Comparison of ENCODE assay signal across 18 cellular contexts in the genomic region with DNA sequence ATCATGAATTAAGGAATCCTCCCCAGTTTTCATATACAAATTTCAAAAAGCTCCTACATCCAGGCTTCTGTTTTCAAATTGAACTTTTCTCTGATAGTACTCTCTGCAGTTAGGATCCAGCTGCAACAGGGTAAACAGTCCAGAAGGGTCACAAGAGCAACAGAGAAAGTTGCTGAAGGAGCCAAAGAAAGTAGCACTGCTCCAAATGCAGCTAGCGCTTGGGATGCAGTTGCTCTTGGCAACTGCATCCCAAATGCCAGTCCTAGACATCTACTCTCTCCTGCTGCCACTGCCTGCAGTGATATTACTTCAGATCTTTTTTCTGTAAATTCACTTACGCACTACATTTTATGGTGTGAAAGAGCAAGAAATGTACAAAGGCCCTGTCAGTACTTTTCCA.
"Had no signal": no experiment of that assay in that cellular context is flagged by ENCODE, and none has a peak within 500 bp of the region (broad histone marks: within the 10 kb centered on the region; RNA-seq: fewer than 3 reads in every experiment).

No MANE protein-coding gene starts in this region.

- H3K27ac ChIP-seq: coronary artery, heart left ventricle, neural progenitor cell, pancreas, prostate gland, spleen had no signal

- ATAC-seq: heart left ventricle; natural killer cell treated with Interleukin-12 subunit alpha and Interleukin-12 subunit beta and Interleukin-15 and Interleukin-18, amount 100 ng/mL, for 72 hours; pancreas; sciatic nerve; stimulated activated naive B cell treated with anti-CD40 and anti-IgM and Interleukin-4, amounts not matched to agents 10 μg/mL and 1 μg/mL and 100 μg/mL, for 72 hours; stimulated activated naive CD8-positive, alpha-beta T cell treated with anti-CD3 and anti-CD28 coated beads, Interleukin-15, amount 100 ng/mL, for 72 hours had no signal

- DNase-seq: effector CD8-positive, alpha-beta T cell; foreskin melanocyte; heart left ventricle; mammary epithelial cell; pancreas; retina; spleen; stimulated activated CD4-positive, alpha-beta T cell treated with anti-CD3 and anti-CD28 coated beads, Interleukin-15, amount 100 ng/mL, for 24 hours; stimulated activated CD4-positive, alpha-beta T cell treated with anti-CD3 and anti-CD28 coated beads, Interleukin-1b, Interleukin-23, amount 100 ng/mL, for 48 hours; stimulated activated CD4-positive, alpha-beta T cell treated with anti-CD3 and anti-CD28 coated beads, Interleukin-4, amount 100 ng/mL, for 24 hours; stimulated activated naive B cell treated with anti-CD40 and anti-IgM and Interleukin-4, amounts not matched to agents 10 μg/mL and 1 μg/mL and 100 μg/mL, for 72 hours; stimulated activated naive CD8-positive, alpha-beta T cell treated with anti-CD3 and anti-CD28 coated beads, Interleukin-15, amount 100 ng/mL, for 72 hours; trophoblast cell had no signal
